8 cellular contexts compared by ENCODE assay signal in the genomic region with DNA sequence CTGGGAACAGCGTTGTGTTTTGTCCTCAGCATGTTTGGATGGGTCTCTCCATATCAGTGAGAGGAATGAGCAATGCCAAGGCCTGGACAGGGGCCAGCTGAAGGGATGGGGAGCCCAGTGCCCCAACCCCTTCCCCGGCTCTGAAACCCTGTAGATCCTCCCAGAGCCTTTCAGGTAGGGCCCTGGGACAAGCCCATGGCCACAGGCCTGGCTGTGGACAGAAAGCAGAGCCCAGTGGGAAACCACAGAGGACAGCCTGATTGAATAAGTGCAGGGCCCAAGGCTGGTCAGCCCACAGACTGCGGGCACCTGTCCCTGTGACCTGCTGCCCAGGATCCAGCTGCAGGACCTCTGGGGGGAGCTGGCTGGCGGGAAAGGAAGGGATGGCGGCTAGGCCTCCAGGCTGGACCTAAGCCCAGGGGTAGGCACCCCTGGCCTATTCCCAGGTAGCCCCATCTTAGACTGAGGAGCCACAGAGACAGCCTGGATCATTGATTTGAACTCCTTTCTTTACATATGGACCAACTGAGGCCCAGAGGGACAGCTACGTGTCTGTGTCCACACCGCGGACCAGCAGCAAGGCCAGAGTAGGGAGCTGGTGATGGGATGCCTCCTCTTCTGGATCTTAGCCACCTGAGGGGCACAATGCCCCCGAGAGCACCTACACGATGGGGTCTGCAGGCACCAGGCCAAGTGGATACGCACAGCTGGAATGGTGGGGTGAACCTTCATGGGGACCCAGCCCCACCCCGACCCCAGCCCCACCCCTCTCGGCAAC. TPM values are rescaled to one million over a fixed set of nuclear protein-coding genes. Genes with fewer than 3 reads are reported as not detected.
DNase-seq lines count a peak whose midpoint lies in the region; ATAC-seq, FAIRE-seq and TF ChIP-seq lines count a peak whose summit lies in the region.

No MANE protein-coding gene starts in this region.

- H4K20me1 ChIP-seq in PC-9 (ENCODE audit: insufficient read depth) = no peaks in the 10 kb centered on the region

- H3K27me3 ChIP-seq in CD8-positive, alpha-beta memory T cell (ENCODE audit: insufficient read depth, low read length, poor library complexity, severe bottlenecking) = no peaks in the 10 kb centered on the region
- 0 out of 2 replicates have a peak, but pooled peaks cover 4% of the 10 kb centered on the region for H3K27me3 ChIP-seq in PC-9 (ENCODE audit: insufficient read depth, low read depth)
- no peaks in the 10 kb centered on the region for H3K27me3 ChIP-seq in pancreas

- TF ChIP-seq CTCF in PC-9 (conservative IDR thresholded peaks at IDR 0.05) = no peak
- no peak for TF ChIP-seq CTCF in epithelial cell of proximal tubule (conservative IDR thresholded peaks at IDR 0.05; ENCODE audit: low read depth, low read length)
- no peak for TF ChIP-seq CTCF in pancreas (IDR thresholded peaks at IDR 0.05)

- H3K27ac Mint-ChIP-seq in CD8-positive, alpha-beta memory T cell = peak overlapping the region; percentile 91 to 99 (median 98)

- peak overlapping the region; percentile 27 to 91 (median 83) for H3K4me3 Mint-ChIP-seq in CD8-positive, alpha-beta memory T cell

- no peaks in the 10 kb centered on the region for H3K9me3 ChIP-seq in CD8-positive, alpha-beta memory T cell (ENCODE audit: low read length)
- no peaks in the 10 kb centered on the region for H3K9me3 ChIP-seq in PC-9 (ENCODE audit: insufficient read depth, low read depth)
- no peaks in the 10 kb centered on the region for H3K9me3 ChIP-seq in pancreas

- no peaks in the 10 kb centered on the region for H3K36me3 ChIP-seq in CD8-positive, alpha-beta memory T cell (ENCODE audit: insufficient read depth, low read length)
- H3K36me3 ChIP-seq in PC-9 (ENCODE audit: low read depth) (no peaks in the 10 kb centered on the region), pancreas (no peaks in the 10 kb centered on the region)

- no TSS peak for BruUV-seq in PC-9 (replicated peaks; lab: Mats Ljungman, UMichigan)

- no peaks in the 10 kb centered on the region for H3K79me2 ChIP-seq in PC-9 (ENCODE audit: low read depth)

- H3K4me3 ChIP-seq in CD8-positive, alpha-beta memory T cell (ENCODE audit: low read length) = no peak overlapping the region
- no peak overlapping the region for H3K4me3 ChIP-seq in PC-9
- peak overlapping the region; percentile 70 for H3K4me3 ChIP-seq in epithelial cell of proximal tubule (ENCODE audit: low read depth, low read length)
- H3K4me3 ChIP-seq in pancreas = peak overlapping the region; percentile 88 to 99 (median 92)

- POLR2A ChIA-PET in CD8-positive, alpha-beta memory T cell (lab: Charles Lee) = no interaction called here
- POLR2A ChIA-PET in PC-9 (lab: Charles Lee; ENCODE audit: unreplicated experiment) = no interaction called here

- peak in 2 of 5 donors; percentile 20 to 52 for DNase-seq in CD8-positive, alpha-beta memory T cell
- DNase-seq in PC-9 (no peak), epithelial cell of proximal tubule (ENCODE audit: low read depth) (no peak), pancreas (peak in 3 of 6 donors; percentile 33 to 81 (median 64)), NCI-H82 (lab: John Stamatoyannopoulos, UW) (no peak), GDM1 (lab: John Stamatoyannopoulos, UW) (no peak), HuH-7.5 (ENCODE audit: low spot score) (no peak)

- CTCF ChIA-PET in CD8-positive, alpha-beta memory T cell (lab: Charles Lee) = interaction anchor here (1.7 to 2.1 kb wide), 2 partner anchors 16 to 234 kb away, joined by 4 to 11 read pairs; no protein-coding TSS in a partner anchor
- CTCF ChIA-PET in PC-9 (lab: Charles Lee) = interaction anchor here (0.6 kb wide), 1 partner anchor 188 kb away, joined by 3 read pairs; no protein-coding TSS in a partner anchor

- no peaks in the 10 kb centered on the region for H3K9me3 Mint-ChIP-seq in CD8-positive, alpha-beta memory T cell

- H3K27ac ChIP-seq in CD8-positive, alpha-beta memory T cell (ENCODE audit: low read depth, low read length) = peak overlapping the region; percentile 44
- H3K27ac ChIP-seq in PC-9 = no peak overlapping the region
- H3K27ac ChIP-seq in pancreas = no peak overlapping the region

- peaks cover 0 to 4% of the 10 kb centered on the region in 2 donors for H3K27me3 Mint-ChIP-seq in CD8-positive, alpha-beta memory T cell

- intact Hi-C loops in PC-9 (cut with micrococcal nuclease; ENCODE audit: unreplicated experiment) = no loop called here
- intact Hi-C loops in pancreas (cut with DNase I) = no loop called here

- H3K4me1 ChIP-seq in CD8-positive, alpha-beta memory T cell (ENCODE audit: insufficient read depth, low read length) = peaks cover 85% of the 10 kb centered on the region
- H3K4me1 ChIP-seq in PC-9 (replicated peaks; ENCODE audit: insufficient read depth) = no peaks in the 10 kb centered on the region; the same call in 1 of the 2 replicates
- peaks cover 0 to 5% (median 0%) of the 10 kb centered on the region in 3 donors for H3K4me1 ChIP-seq in pancreas

- H2AFZ ChIP-seq in PC-9 = no peak overlapping the region

- no peak for FAIRE-seq in pancreas (lab: Jason Lieb, UNC)

- WGBS in pancreas, 2 donors = 43 to 56% methylated on average over 13 of the region's 13 CpGs

- H3K9me2 ChIP-seq in PC-9 (ENCODE audit: insufficient read depth) = no peaks in the 10 kb centered on the region

- H3K36me3 Mint-ChIP-seq in CD8-positive, alpha-beta memory T cell = peaks cover 0 to 3% (median 0%) of the 10 kb centered on the region in 3 donors

- peak overlapping the region; percentile 67; the same call in 1 of the 2 replicates for H3K4me2 ChIP-seq in PC-9

- ATAC-seq in pancreas (no peak), GM21825 (IDR thresholded peaks at IDR 0.05; ENCODE audit: unreplicated experiment) (no peak)

- peaks cover 10% of the 10 kb centered on the region for H3F3A ChIP-seq in PC-9 (ENCODE audit: insufficient read depth, low read depth)

- peaks cover 72 to 85% (median 73%) of the 10 kb centered on the region in 3 donors for H3K4me1 Mint-ChIP-seq in CD8-positive, alpha-beta memory T cell

RNA-seq across cellular contexts. Expression of a gene that starts 1.3 kb away (rescaled TPM):
- total RNA-seq in CD8-positive, alpha-beta memory T cell = 10 to 100 TPM; 27.0 to 28.1 TPM
- polyA plus RNA-seq in CD8-positive, alpha-beta memory T cell = 22.6 TPM
- 8.1 and 11.8 TPM in 2 replicates for total RNA-seq in PC-9 (2021)
- total RNA-seq in epithelial cell of proximal tubule = 14.0 and 22.7 TPM in 2 replicates
- 1 to 10 TPM; 2.2 to 5.8 (median 2.9) TPM for total RNA-seq in pancreas
- polyA plus RNA-seq in pancreas = 1 to 10 TPM; 2.8 to 3.5 TPM

RNA-seq across cellular contexts. Expression of a gene that starts 7.4 kb away (rescaled TPM):
- total RNA-seq in CD8-positive, alpha-beta memory T cell = 10 to 100 TPM; 46.1 to 48.5 TPM
- polyA plus RNA-seq in CD8-positive, alpha-beta memory T cell = 23.5 TPM
- total RNA-seq in PC-9 (2021) (not detected in 2 replicates), epithelial cell of proximal tubule (0.29 and 0.58 TPM in 2 replicates), pancreas (under 1 TPM; 0.09 to 0.66 (median 0.23) TPM)
- polyA plus RNA-seq in pancreas = under 1 TPM; 0.19 to 0.38 TPM

RNA-seq across cellular contexts. Expression of a gene that starts 48.8 kb away (rescaled TPM):
- total RNA-seq in CD8-positive, alpha-beta memory T cell = 1 to 10 TPM; 6.8 to 7.0 TPM
- 3.3 TPM for polyA plus RNA-seq in CD8-positive, alpha-beta memory T cell
- total RNA-seq in PC-9 (2021) (27.4 and 38.7 TPM in 2 replicates), epithelial cell of proximal tubule (35.3 and 39.5 TPM in 2 replicates), pancreas (10 to 100 TPM in 5 of 6 donors, 1 to 10 TPM in 1; 9.2 to 24.4 (median 13.4) TPM)
- polyA plus RNA-seq in pancreas = 10 to 100 TPM; 16.7 to 26.4 TPM

Comparison
In these comparisons a context has a peak if more than half of its experiments do, and no peak if none do; other contexts are left out.
1. H3K4me3 ChIP-seq: peak in epithelial cell of proximal tubule (single experiment) and pancreas (4 of 4); none in CD8-positive, alpha-beta memory T cell (single experiment) and PC-9 (single experiment).
2. RNA of a gene that starts 7.4 kb away (total RNA-seq): 46.1 to 48.5 TPM in CD8-positive, alpha-beta memory T cell; 0.29 to 0.58 TPM in epithelial cell of proximal tubule, 0.09 to 0.66 TPM in pancreas and not detected in PC-9; every median in the first group is over 10 times any median in the second.